Comparison of ENCODE assay signal across 1 cellular context in the genomic region with DNA sequence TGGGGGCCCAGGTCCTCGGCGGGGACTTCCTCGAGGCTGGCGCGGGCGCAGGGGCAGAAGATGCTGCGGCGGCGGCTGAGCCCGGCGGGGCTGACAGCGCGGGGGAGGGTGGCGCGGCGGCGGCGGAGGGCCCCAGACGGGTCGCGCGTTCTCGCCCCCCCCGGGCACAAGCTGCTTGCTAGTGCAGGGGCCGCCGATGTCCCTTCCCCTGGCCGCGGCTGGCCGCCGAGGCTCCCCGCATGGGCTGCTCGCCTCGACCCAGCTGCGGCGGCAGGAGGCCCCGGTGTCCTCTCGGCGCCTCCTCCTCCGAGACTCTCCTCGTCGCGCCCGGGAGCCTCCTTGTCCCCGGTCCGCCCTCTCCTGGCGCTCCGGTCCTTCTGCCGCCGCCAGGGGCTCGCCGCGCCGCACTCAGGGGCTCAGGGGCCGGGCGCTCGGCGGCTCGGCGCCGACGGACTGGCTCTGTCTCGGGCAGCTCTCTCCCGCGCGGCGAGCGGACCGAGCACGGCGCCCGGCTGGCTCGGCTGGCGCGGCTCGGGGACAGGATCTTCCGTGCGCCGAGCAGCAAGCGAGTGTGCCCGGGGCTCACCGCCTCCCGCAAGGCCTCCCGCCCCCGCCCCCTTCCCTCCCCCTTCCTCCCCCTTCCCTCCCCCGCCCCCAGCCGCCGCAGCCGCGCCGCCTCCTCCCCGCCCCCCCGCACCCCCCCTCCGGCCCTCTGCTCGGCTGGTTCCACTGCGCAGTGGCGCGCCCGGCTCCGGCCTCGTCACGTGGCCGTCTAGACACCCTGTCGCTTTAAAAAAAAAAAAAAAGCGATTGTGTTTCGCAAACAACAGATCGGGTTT.
TF ChIP-seq lines count a peak whose summit lies in the region.

No MANE protein-coding gene starts in this region.

TF ChIP-seq in GM12878, 131 proteins besides CTCF, POLR2A, EP300 and RAD21 (continued from another document and continues in another):
- TF ChIP-seq E4F1 (IDR thresholded peaks at IDR 0.05; ENCODE audit: borderline replicate concordance, partially characterized antibody) (no peak), IKZF1 (conservative IDR thresholded peaks at IDR 0.05) (peak; percentile 83), HDAC6 (IDR thresholded peaks at IDR 0.05; ENCODE audit: unreplicated experiment) (peak; percentile 84), MEF2A (IDR thresholded peaks at IDR 0.05; ENCODE audit: insufficient read depth, low read depth, low read length) (no peak), RELA (IDR thresholded peaks at IDR 0.05; ENCODE audit: borderline replicate concordance, partially characterized antibody) (no peak), BACH1 (IDR thresholded peaks at IDR 0.05; ENCODE audit: borderline replicate concordance) (0 out of 2 replicates have a peak, but pooled peaks have one; percentile 54), BHLHE40 (IDR thresholded peaks at IDR 0.05; ENCODE audit: borderline replicate concordance in 1 of 2, low read depth in 2 of 2, low read length in 1 of 2) (peak; percentile 57 to 63; a peak in 3 of 4 replicates), CHD1 (IDR thresholded peaks at IDR 0.05; ENCODE audit: low read depth, low read length) (no peak), NR2F1 (conservative IDR thresholded peaks at IDR 0.05) (peak; percentile 53), PRDM15 (CRISPR knock-in tag; IDR thresholded peaks at IDR 0.05) (no peak), REST (IDR thresholded peaks at IDR 0.05; ENCODE audit: low read depth, low read length) (no peak), JUNB (IDR thresholded peaks at IDR 0.05) (no peak), RAD51 (IDR thresholded peaks at IDR 0.05) (peak; percentile 50), MEF2B (IDR thresholded peaks at IDR 0.05; ENCODE audit: partially characterized antibody, poor library complexity, severe bottlenecking) (no peak), CBX3 (IDR thresholded peaks at IDR 0.05; ENCODE audit: borderline replicate concordance, low read depth) (no peak), POLR2AphosphoS5 (IDR thresholded peaks at IDR 0.05; ENCODE audit: low read length) (peak; percentile 59; the same call in 1 of the 2 replicates), PML (IDR thresholded peaks at IDR 0.05; ENCODE audit: low read length) (no peak), ZNF207 (IDR thresholded peaks at IDR 0.05; ENCODE audit: borderline replicate concordance) (0 out of 2 replicates have a peak, but pooled peaks have one; percentile 64), JUND (IDR thresholded peaks at IDR 0.05; ENCODE audit: low read depth, low read length) (no peak), SMARCA5 (IDR thresholded peaks at IDR 0.05) (peak; percentile 88; the same call in 1 of the 2 replicates), EGR1 (IDR thresholded peaks at IDR 0.05; ENCODE audit: borderline replicate concordance in 1 of 2, low read depth in 2 of 2, low read length in 2 of 2) (peak in 1 of 2 experiments; percentile 46; a peak in 1 of 3 replicates), EED (IDR thresholded peaks at IDR 0.05; ENCODE audit: low read depth) (0 out of 2 replicates have a peak, but pooled peaks have one; percentile 40), ZNF274 (IDR thresholded peaks at IDR 0.05; ENCODE audit: insufficient read depth, insufficient read length) (no peak), NRF1 (conservative IDR thresholded peaks at IDR 0.05; ENCODE audit: low read depth, low read length) (peak; percentile 34; the same call in 1 of the 2 replicates), GATAD2B (conservative IDR thresholded peaks at IDR 0.05; ENCODE audit: low read depth) (peak; percentile 98), HDGF (IDR thresholded peaks at IDR 0.05) (no peak), GABPA (IDR thresholded peaks at IDR 0.05; ENCODE audit: low read depth) (no peak), CREM (IDR thresholded peaks at IDR 0.05; ENCODE audit: low read depth) (no peak), STAT3 (IDR thresholded peaks at IDR 0.05; ENCODE audit: low read depth, low read length) (no peak), NR2C2 (IDR thresholded peaks at IDR 0.05; ENCODE audit: borderline replicate concordance, control insufficient read depth, insufficient read length, low read depth) (no peak), RUNX3 (IDR thresholded peaks at IDR 0.05; ENCODE audit: low read length) (no peak), NKRF (conservative IDR thresholded peaks at IDR 0.05) (peak; percentile 84), RB1 (IDR thresholded peaks at IDR 0.05; ENCODE audit: borderline replicate concordance) (peak; percentile 66; the same call in 1 of the 2 replicates), ATF3 (IDR thresholded peaks at IDR 0.05; ENCODE audit: borderline replicate concordance, extremely low read depth, low read depth, low read length) (peak; percentile 37; the same call in 1 of the 2 replicates), DPF2 (IDR thresholded peaks at IDR 0.05) (peak; percentile 89)
- TF ChIP-seq, protein P1, sequence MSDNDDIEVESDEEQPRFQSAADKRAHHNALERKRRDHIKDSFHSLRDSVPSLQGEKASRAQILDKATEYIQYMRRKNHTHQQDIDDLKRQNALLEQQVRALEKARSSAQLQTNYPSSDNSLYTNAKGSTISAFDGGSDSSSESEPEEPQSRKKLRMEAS (IDR thresholded peaks at IDR 0.05; ENCODE audit: low read depth, low read length), result peak; percentile 32; the same call in 1 of the 2 replicates
- TF ChIP-seq, protein P2, sequence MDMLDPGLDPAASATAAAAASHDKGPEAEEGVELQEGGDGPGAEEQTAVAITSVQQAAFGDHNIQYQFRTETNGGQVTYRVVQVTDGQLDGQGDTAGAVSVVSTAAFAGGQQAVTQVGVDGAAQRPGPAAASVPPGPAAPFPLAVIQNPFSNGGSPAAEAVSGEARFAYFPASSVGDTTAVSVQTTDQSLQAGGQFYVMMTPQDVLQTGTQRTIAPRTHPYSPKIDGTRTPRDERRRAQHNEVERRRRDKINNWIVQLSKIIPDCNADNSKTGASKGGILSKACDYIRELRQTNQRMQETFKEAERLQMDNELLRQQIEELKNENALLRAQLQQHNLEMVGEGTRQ (IDR thresholded peaks at IDR 0.05; ENCODE audit: borderline replicate concordance, low read depth, low read length), result peak; percentile 64
- TF ChIP-seq, protein P3, sequence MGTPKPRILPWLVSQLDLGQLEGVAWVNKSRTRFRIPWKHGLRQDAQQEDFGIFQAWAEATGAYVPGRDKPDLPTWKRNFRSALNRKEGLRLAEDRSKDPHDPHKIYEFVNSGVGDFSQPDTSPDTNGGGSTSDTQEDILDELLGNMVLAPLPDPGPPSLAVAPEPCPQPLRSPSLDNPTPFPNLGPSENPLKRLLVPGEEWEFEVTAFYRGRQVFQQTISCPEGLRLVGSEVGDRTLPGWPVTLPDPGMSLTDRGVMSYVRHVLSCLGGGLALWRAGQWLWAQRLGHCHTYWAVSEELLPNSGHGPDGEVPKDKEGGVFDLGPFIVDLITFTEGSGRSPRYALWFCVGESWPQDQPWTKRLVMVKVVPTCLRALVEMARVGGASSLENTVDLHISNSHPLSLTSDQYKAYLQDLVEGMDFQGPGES (IDR thresholded peaks at IDR 0.05), result no peak
- TF ChIP-seq, protein P4, sequence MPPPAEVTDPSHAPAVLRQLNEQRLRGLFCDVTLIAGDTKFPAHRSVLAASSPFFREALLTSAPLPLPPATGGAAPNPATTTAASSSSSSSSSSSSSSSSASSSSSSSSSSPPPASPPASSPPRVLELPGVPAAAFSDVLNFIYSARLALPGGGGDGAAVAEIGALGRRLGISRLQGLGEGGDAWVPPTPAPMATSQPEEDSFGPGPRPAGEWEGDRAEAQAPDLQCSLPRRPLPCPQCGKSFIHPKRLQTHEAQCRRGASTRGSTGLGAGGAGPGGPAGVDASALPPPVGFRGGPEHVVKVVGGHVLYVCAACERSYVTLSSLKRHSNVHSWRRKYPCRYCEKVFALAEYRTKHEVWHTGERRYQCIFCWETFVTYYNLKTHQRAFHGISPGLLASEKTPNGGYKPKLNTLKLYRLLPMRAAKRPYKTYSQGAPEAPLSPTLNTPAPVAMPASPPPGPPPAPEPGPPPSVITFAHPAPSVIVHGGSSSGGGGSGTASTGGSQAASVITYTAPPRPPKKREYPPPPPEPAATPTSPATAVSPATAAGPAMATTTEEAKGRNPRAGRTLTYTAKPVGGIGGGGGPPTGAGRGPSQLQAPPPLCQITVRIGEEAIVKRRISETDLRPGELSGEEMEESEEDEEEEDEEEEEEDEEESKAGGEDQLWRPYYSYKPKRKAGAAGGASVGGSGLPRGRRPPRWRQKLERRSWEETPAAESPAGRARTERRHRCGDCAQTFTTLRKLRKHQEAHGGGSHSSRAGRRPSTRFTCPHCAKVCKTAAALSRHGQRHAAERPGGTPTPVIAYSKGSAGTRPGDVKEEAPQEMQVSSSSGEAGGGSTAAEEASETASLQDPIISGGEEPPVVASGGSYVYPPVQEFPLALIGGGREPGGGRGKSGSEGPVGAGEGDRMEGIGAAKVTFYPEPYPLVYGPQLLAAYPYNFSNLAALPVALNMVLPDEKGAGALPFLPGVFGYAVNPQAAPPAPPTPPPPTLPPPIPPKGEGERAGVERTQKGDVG (CRISPR knock-in tag; IDR thresholded peaks at IDR 0.05), result no peak
